ENCODE assay signal across 8 cellular contexts in genomic region chr1:67052741-67053534, GRCh38. TPM values are rescaled to one million over a fixed set of nuclear protein-coding genes. Genes with fewer than 3 reads are reported as not detected.
DNase-seq lines count a peak whose midpoint lies in the region; ATAC-seq, FAIRE-seq and TF ChIP-seq lines count a peak whose summit lies in the region.

No MANE protein-coding gene starts in this region.

- TF ChIP-seq RAD21 in IMR-90 (IDR thresholded peaks at IDR 0.05; ENCODE audit: low read length): no peak

- peak overlapping the region; percentile 71 for H3K4ac ChIP-seq in IMR-90 (ENCODE audit: low read depth, low read length)
- no peak overlapping the region for H3K4ac ChIP-seq in mesendoderm (ENCODE audit: low read depth, low read length)

- no peaks in the 10 kb centered on the region for H3K79me2 ChIP-seq in mesendoderm (ENCODE audit: control insufficient read depth, insufficient read depth, low read length)

- intact Hi-C loops in IMR-90 (cut with micrococcal nuclease): loop anchor here (1.0 to 5.0 kb wide), 3 partner anchors 57 to 159 kb away; no protein-coding TSS in a partner anchor

- peaks cover 3% of the 10 kb centered on the region; the same call in 1 of the 2 replicates for H3K9me1 ChIP-seq in IMR-90 (ENCODE audit: insufficient read depth, low read length)

- TF ChIP-seq CTCF in IMR-90 (conservative IDR thresholded peaks at IDR 0.05; ENCODE audit: low read depth, low read length): no peak
- TF ChIP-seq CTCF in VCaP (conservative IDR thresholded peaks at IDR 0.05): no peak
- TF ChIP-seq CTCF in endothelial cell (IDR thresholded peaks at IDR 0.05; ENCODE audit: unreplicated experiment): no peak

- H3K4me3 ChIP-seq in IMR-90 (ENCODE audit: insufficient read depth, low read depth, low read length) (peak overlapping the region; percentile 93), mesendoderm (ENCODE audit: low read length) (peak overlapping the region; percentile 73)

- peaks cover 14 to 27% of the 10 kb centered on the region in 2 experiments for H3K79me1 ChIP-seq in IMR-90 (ENCODE audit: low read depth in 1 of 2, low read length in 2 of 2)
- H3K79me1 ChIP-seq in mesendoderm (ENCODE audit: low read length): no peaks in the 10 kb centered on the region

- FAIRE-seq in urothelium cell line (lab: Jason Lieb, UNC): no peak

- H3K4me1 ChIP-seq in IMR-90 (ENCODE audit: control insufficient read depth, insufficient read depth, low read length) (peaks cover 3% of the 10 kb centered on the region), mesendoderm (ENCODE audit: control insufficient read depth, low read depth, low read length) (no peaks in the 10 kb centered on the region)

- CTCF ChIA-PET in IMR-90 (lab: Yijun Ruan, JAX): interaction anchor here (0.8 kb wide), 1 partner anchor 57 kb away, joined by 4 read pairs; no protein-coding TSS in a partner anchor

- TSS peak; percentile 30 for BruUV-seq in IMR-90 (replicated peaks; lab: Mats Ljungman, UMichigan)

- H2BK15ac ChIP-seq in IMR-90 (ENCODE audit: low read depth, low read length): 0 out of 3 replicates have a peak overlapping the region, but pooled peaks have one; percentile 2
- no peak overlapping the region for H2BK15ac ChIP-seq in mesendoderm (replicated peaks; ENCODE audit: low read depth)

- H3K27ac Mint-ChIP-seq in endothelial cell (ENCODE audit: unreplicated experiment): no peak overlapping the region

- H2AK9ac ChIP-seq in IMR-90 (replicated peaks; ENCODE audit: low read depth, low read length, poor library complexity): peak overlapping the region; percentile 46

- no peaks in the 10 kb centered on the region for H3K9me3 Mint-ChIP-seq in endothelial cell (ENCODE audit: unreplicated experiment)

- H2AK5ac ChIP-seq in IMR-90 (ENCODE audit: low read depth, low read length) (peak overlapping the region; percentile 63; the same call in 1 of the 2 replicates), mesendoderm (ENCODE audit: low read length) (no peak overlapping the region)

- H3K36me3 ChIP-seq in IMR-90 (ENCODE audit: control insufficient read depth, insufficient read depth, low read length) (peaks cover 7% of the 10 kb centered on the region; the same call in 1 of the 2 replicates), mesendoderm (ENCODE audit: control insufficient read depth, insufficient read depth, low read length) (no peaks in the 10 kb centered on the region)

- H2BK20ac ChIP-seq in IMR-90 (ENCODE audit: low read depth, low read length): peak overlapping the region; percentile 10; the same call in 1 of the 2 replicates

- H2BK5ac ChIP-seq in IMR-90 (ENCODE audit: low read depth, low read length, poor library complexity, severe bottlenecking): peak overlapping the region; percentile 92
- H2BK5ac ChIP-seq in mesendoderm (ENCODE audit: low read length): no peak overlapping the region

- no peaks in the 10 kb centered on the region for H4K20me1 ChIP-seq in IMR-90 (ENCODE audit: insufficient read depth, low read length)

- H3K9ac ChIP-seq in IMR-90 (ENCODE audit: low read depth, low read length) (peak overlapping the region; percentile 93), mesendoderm (ENCODE audit: low read length) (peak overlapping the region; percentile 85)

- H3K27ac ChIP-seq in IMR-90 (ENCODE audit: insufficient read depth, low read length) (peak overlapping the region; percentile 88), VCaP (peak overlapping the region; percentile 96), mesendoderm (ENCODE audit: low read depth, low read length) (peak overlapping the region; percentile 94), substantia nigra (ENCODE audit: low read depth, low read length, poor library complexity, severe bottlenecking) (peak overlapping the region; percentile 92)

- peaks cover 5% of the 10 kb centered on the region for H3K27me3 Mint-ChIP-seq in endothelial cell (ENCODE audit: unreplicated experiment)

- H3K27me3 ChIP-seq in IMR-90 (ENCODE audit: control insufficient read depth, insufficient read depth, low read length) (no peaks in the 10 kb centered on the region), mesendoderm (ENCODE audit: insufficient read depth, low read length, poor library complexity) (no peaks in the 10 kb centered on the region)

- peak overlapping the region; percentile 98 for H2AFZ ChIP-seq in IMR-90 (replicated peaks; ENCODE audit: low read length, poor library complexity)

- H3K36me3 Mint-ChIP-seq in endothelial cell (ENCODE audit: low read depth, unreplicated experiment): no peaks in the 10 kb centered on the region

- H4K91ac ChIP-seq in IMR-90 (ENCODE audit: insufficient read depth, low read depth, low read length): peak overlapping the region; percentile 84

- peak overlapping the region; percentile 87 for H3K14ac ChIP-seq in IMR-90 (replicated peaks; ENCODE audit: low read depth, low read length)

- peak overlapping the region; percentile 99 for H3K4me2 ChIP-seq in IMR-90 (ENCODE audit: low read depth, low read length)
- H3K4me2 ChIP-seq in mesendoderm (ENCODE audit: low read length): peak overlapping the region; percentile 65

- peak overlapping the region; percentile 89 for H3K4me3 Mint-ChIP-seq in endothelial cell (ENCODE audit: unreplicated experiment)

- H3K18ac ChIP-seq in IMR-90 (ENCODE audit: low read depth, low read length): peak overlapping the region; percentile 76
- H3K18ac ChIP-seq in mesendoderm (ENCODE audit: low read length): no peak overlapping the region

- H3K9me3 ChIP-seq in IMR-90 (ENCODE audit: control insufficient read depth, insufficient read depth, low read length): no peaks in the 10 kb centered on the region

- ATAC-seq in GM21619 (IDR thresholded peaks at IDR 0.05; ENCODE audit: unreplicated experiment) (peak; percentile 10), IMR-90 (ENCODE audit: low read depth) (peak; percentile 27)

- peaks cover 12% of the 10 kb centered on the region for H3K4me1 Mint-ChIP-seq in endothelial cell (ENCODE audit: unreplicated experiment)

- no peak for TF ChIP-seq POLR2A in IMR-90 (IDR thresholded peaks at IDR 0.05; ENCODE audit: low read depth, low read length)

- H4K8ac ChIP-seq in IMR-90 (ENCODE audit: low read depth in 2 of 2, low read length in 2 of 2) (peak overlapping the region; percentile 76 to 77; a peak in 3 of 4 replicates), mesendoderm (ENCODE audit: low read depth, low read length) (no peak overlapping the region)

- WGBS in IMR-90 (ENCODE audit: extremely low coverage in 2 of 2, insufficient read length in 1 of 2), 2 experiments: 21% methylated on average over 5 of the region's 25 CpGs; no CpG with 5 or more reads in 1 of the 2 experiments
- WGBS in mesendoderm (ENCODE audit: extremely low coverage, insufficient coverage, low lambda C conversion rate): no CpG with 5 or more reads among the region's 25 CpGs

- H4K5ac ChIP-seq in IMR-90 (ENCODE audit: low read depth, low read length) (peak overlapping the region; percentile 57), mesendoderm (ENCODE audit: low read length) (no peak overlapping the region)

- POLR2A ChIA-PET in IMR-90 (lab: Charles Lee; ENCODE audit: unreplicated experiment): interaction anchor here (1.1 kb wide), 1 partner anchor 16 kb away, joined by 3 read pairs; no protein-coding TSS in a partner anchor

- peak overlapping the region; percentile 72 for H2BK120ac ChIP-seq in IMR-90 (ENCODE audit: low read depth, low read length)
- H2BK120ac ChIP-seq in mesendoderm (ENCODE audit: low read depth, low read length): no peak overlapping the region

- dilution Hi-C loops in IMR-90 (cut with HindIII; ENCODE audit: low sequenced_read_pairs, unreplicated experiment): no loop called here

- peak; percentile 15 for DNase-seq in GM04504 (ENCODE audit: low read depth)
- DNase-seq in IMR-90: peak; percentile 42
- DNase-seq in endothelial cell (ENCODE audit: low spot score): peak; percentile 31
- DNase-seq in mesendoderm: peak; percentile 73
- DNase-seq in substantia nigra (lab: John Stamatoyannopoulos, UW): peak in 36 of 49 donors; percentile 1 to 70 (median 24)
- DNase-seq in urothelium cell line (ENCODE audit: low spot score): no peak

- H3K56ac ChIP-seq in IMR-90 (ENCODE audit: extremely low read depth, insufficient read depth, low read length) (peak overlapping the region; percentile 95), mesendoderm (ENCODE audit: low read length) (peak overlapping the region; percentile 95)

- in situ Hi-C loops in IMR-90 (cut with MboI; ENCODE audit: low sequenced_read_pairs): no loop called here

- H3K23ac ChIP-seq in IMR-90 (ENCODE audit: low read depth, low read length) (peak overlapping the region; percentile 87), mesendoderm (ENCODE audit: low read length) (peak overlapping the region; percentile 29)

TF ChIP-seq in IMR-90, 13 proteins besides CTCF, POLR2A, EP300 and RAD21 (continues in another document):
- no peak for TF ChIP-seq FOS (IDR thresholded peaks at IDR 0.05; ENCODE audit: low read depth, low read length)
- no peak for TF ChIP-seq CHD1 (IDR thresholded peaks at IDR 0.05; ENCODE audit: low read depth, low read length)
- TF ChIP-seq SMC3 (IDR thresholded peaks at IDR 0.05; ENCODE audit: low read depth, low read length): no peak
- no peak for TF ChIP-seq RCOR1 (IDR thresholded peaks at IDR 0.05; ENCODE audit: insufficient replicate concordance, low read length)
- TF ChIP-seq BHLHE40 (IDR thresholded peaks at IDR 0.05; ENCODE audit: low read depth, low read length): no peak
- no peak for TF ChIP-seq MAFK (IDR thresholded peaks at IDR 0.05; ENCODE audit: low read depth, low read length)
- TF ChIP-seq RFX5 (IDR thresholded peaks at IDR 0.05; ENCODE audit: low read depth, low read length): no peak
- TF ChIP-seq ELK1 (IDR thresholded peaks at IDR 0.05; ENCODE audit: borderline replicate concordance, low read depth, low read length): no peak

RNA-seq across cellular contexts. Expression of gene SLC35D1, which starts 1.0 kb away (rescaled TPM):
- total RNA-seq in IMR-90 (2012; rRNA removed): 16.3 and 23.1 TPM in 2 replicates
- 6.0 and 7.2 TPM in 2 replicates for polyA plus RNA-seq in IMR-90 (2012; rRNA removed)
- 1.6 and 1.7 TPM in 2 replicates for polyA plus RNA-seq in IMR-90 (2012; cell fraction: cytosol; rRNA removed)
- polyA plus RNA-seq in IMR-90 (2012; cell fraction: nucleus; rRNA removed; ENCODE audit: low replicate concordance): 1.2 and 9.4 TPM in 2 replicates
- 4.2 TPM for total RNA-seq in endothelial cell (ENCODE audit: unreplicated experiment)
- polyA plus RNA-seq in mesendoderm (2013, experiment 1 of 2): 2.9 TPM
- polyA plus RNA-seq in mesendoderm (2013, experiment 2 of 2): 2.5 TPM
